7 cellular contexts compared by ENCODE assay signal in the genomic region with DNA sequence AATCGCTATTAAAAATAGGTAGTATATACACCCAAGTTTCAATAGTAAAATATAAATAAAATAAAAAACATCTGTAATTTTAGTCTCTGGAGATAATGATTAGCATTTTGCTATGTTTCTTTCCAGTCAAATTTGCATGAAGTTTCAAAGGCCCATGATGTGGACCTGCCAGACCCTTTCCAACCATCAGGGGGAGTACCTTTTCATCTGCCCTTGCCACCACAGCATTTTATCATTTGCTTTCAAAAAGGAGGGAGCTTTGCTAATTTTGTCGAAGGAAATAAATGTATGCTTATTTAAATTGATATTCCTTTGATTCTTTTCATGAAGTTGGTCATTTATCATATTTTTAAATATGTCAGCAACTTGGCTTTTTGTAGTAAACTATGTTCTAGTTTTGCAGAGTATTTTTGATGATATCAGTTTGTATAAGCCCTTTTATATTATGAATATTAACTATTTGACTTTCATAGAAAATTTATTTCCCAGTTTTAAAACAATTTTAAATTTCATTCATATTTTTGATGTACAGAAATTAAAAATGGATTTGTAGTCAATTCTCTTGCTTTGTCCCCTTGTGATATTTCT.
A peak's percentile ranks its signal among the peaks of the same experiment; 100 is the strongest.
DNase-seq lines count a peak whose midpoint lies in the region; ATAC-seq and TF ChIP-seq lines count a peak whose summit lies in the region.

No MANE protein-coding gene starts in this region.

- H3K9ac ChIP-seq in DND-41 (ENCODE audit: low read depth, low read length), result no peak overlapping the region

- BruUV-seq in OCI-LY7 (replicated peaks; lab: Mats Ljungman, UMichigan), result no TSS peak

- H3K4me1 ChIP-seq in DND-41 (ENCODE audit: insufficient read depth, low read length), result no peaks in the 10 kb centered on the region
- H3K4me1 ChIP-seq in OCI-LY7 (ENCODE audit: insufficient read depth, low read length, poor library complexity, severe bottlenecking), result no peaks in the 10 kb centered on the region
- no peaks in the 10 kb centered on the region for H3K4me1 ChIP-seq in esophagus muscularis mucosa

- H3K4me3 ChIP-seq in DND-41 (ENCODE audit: low read depth in 1 of 2, low read length in 2 of 2), result no peak overlapping the region
- H3K4me3 ChIP-seq in OCI-LY7 (ENCODE audit: low read depth, low read length, poor library complexity, severe bottlenecking), result no peak overlapping the region
- no peak overlapping the region for H3K4me3 ChIP-seq in esophagus muscularis mucosa

- TF ChIP-seq EP300 in esophagus muscularis mucosa (IDR thresholded peaks at IDR 0.05), result no peak

- no peaks in the 10 kb centered on the region; the same call in 1 of the 2 replicates for H4K20me1 ChIP-seq in DND-41 (ENCODE audit: insufficient read depth, low read length)
- H4K20me1 ChIP-seq in OCI-LY7 (ENCODE audit: insufficient read depth, low read length), result no peaks in the 10 kb centered on the region

- 71% methylated on average over 2 of the region's 2 CpGs for WGBS in esophagus muscularis mucosa

- H3K4me2 ChIP-seq in DND-41 (ENCODE audit: insufficient read depth, low read length), result no peak overlapping the region
- H3K4me2 ChIP-seq in OCI-LY7 (ENCODE audit: low read length), result no peak overlapping the region

- H3K27ac ChIP-seq in DND-41 (ENCODE audit: low read length), result no peak overlapping the region
- no peak overlapping the region for H3K27ac ChIP-seq in OCI-LY7 (ENCODE audit: low read depth, low read length, poor library complexity, severe bottlenecking)
- no peak overlapping the region for H3K27ac ChIP-seq in esophagus muscularis mucosa (replicated peaks in 1 of 4)

- peaks cover 22% of the 10 kb centered on the region for H3K36me3 ChIP-seq in DND-41 (ENCODE audit: insufficient read depth, low read length)
- H3K36me3 ChIP-seq in OCI-LY7 (ENCODE audit: insufficient read depth, low read length), result peaks cover 21% of the 10 kb centered on the region
- peaks cover 8 to 46% (median 14%) of the 10 kb centered on the region in 4 donors for H3K36me3 ChIP-seq in esophagus muscularis mucosa

- CTCF ChIA-PET in OCI-LY7 (lab: Charles Lee; ENCODE audit: unreplicated experiment), result no interaction called here

- no peak for TF ChIP-seq POLR2A in esophagus muscularis mucosa (IDR thresholded peaks at IDR 0.05; ENCODE audit: low read depth)

- H3K9me3 ChIP-seq in DND-41 (ENCODE audit: insufficient read depth, low read length, severe bottlenecking) (no peaks in the 10 kb centered on the region), OCI-LY7 (ENCODE audit: low read length) (no peaks in the 10 kb centered on the region), esophagus muscularis mucosa (no peaks in the 10 kb centered on the region)

- ATAC-seq in DND-41 (ENCODE audit: insufficient read depth, low read depth) (peak; percentile 56; the same call in 2 of the 3 replicates), GM21786 (IDR thresholded peaks at IDR 0.05; ENCODE audit: unreplicated experiment) (peak; percentile 65), GM21737 (IDR thresholded peaks at IDR 0.05; ENCODE audit: unreplicated experiment) (no peak)

- intact Hi-C loops in OCI-LY7 (cut with micrococcal nuclease; ENCODE audit: unreplicated experiment) (loop anchor here (10.0 kb wide), 1 partner anchor 146 kb away; no protein-coding TSS in a partner anchor), esophagus muscularis mucosa (cut with DNase I) (no loop called here)

- H2AFZ ChIP-seq in DND-41 (ENCODE audit: low read depth, low read length) (no peak overlapping the region), OCI-LY7 (ENCODE audit: low read length) (no peak overlapping the region)

- peak; percentile 63 for TF ChIP-seq CTCF in DND-41 (IDR thresholded peaks at IDR 0.05; ENCODE audit: borderline replicate concordance, extremely low read depth, low read length, poor library complexity, severe bottlenecking)
- TF ChIP-seq CTCF in OCI-LY7 (conservative IDR thresholded peaks at IDR 0.05; ENCODE audit: low read length), result peak; percentile 88
- peak; percentile 5 to 47 (median 22) for TF ChIP-seq CTCF in esophagus muscularis mucosa (IDR thresholded peaks at IDR 0.05)

- POLR2A ChIA-PET in OCI-LY7 (lab: Charles Lee), result no interaction called here

- no peaks in the 10 kb centered on the region for H3K9me2 ChIP-seq in OCI-LY7 (ENCODE audit: insufficient read depth, low read length)

- no peaks in the 10 kb centered on the region for H3K27me3 ChIP-seq in DND-41 (ENCODE audit: insufficient read depth, low read length, poor library complexity)
- no peaks in the 10 kb centered on the region for H3K27me3 ChIP-seq in esophagus muscularis mucosa

- H3K79me2 ChIP-seq in DND-41 (ENCODE audit: insufficient read depth, low read length) (no peaks in the 10 kb centered on the region), OCI-LY7 (ENCODE audit: insufficient read depth, low read depth, low read length) (no peaks in the 10 kb centered on the region)

- DNase-seq in DND-41 (peak; percentile 18), OCI-LY7 (ENCODE audit: low spot score) (peak; percentile 47), esophagus muscularis mucosa (ENCODE audit: extremely low spot score) (no peak), smooth muscle cell of the brain vasculature (ENCODE audit: low read depth, low spot score) (peak; percentile 17), NCI-H1930 (lab: John Stamatoyannopoulos, UW) (no peak)

Comparison
In these comparisons a context has a peak if more than half of its experiments do, and no peak if none do; other contexts are left out.
1. DNase-seq: peak in DND-41 (single experiment), OCI-LY7 (single experiment) and smooth muscle cell of the brain vasculature (single experiment); none in esophagus muscularis mucosa (single experiment) and NCI-H1930 (0 of 2).
2. CTCF ChIP-seq: peak in every context shown above with its lines; median percentile 88 in OCI-LY7; 63 in DND-41; 22 in esophagus muscularis mucosa.